ENCODE assay signal across 10 cellular contexts in the genomic region with DNA sequence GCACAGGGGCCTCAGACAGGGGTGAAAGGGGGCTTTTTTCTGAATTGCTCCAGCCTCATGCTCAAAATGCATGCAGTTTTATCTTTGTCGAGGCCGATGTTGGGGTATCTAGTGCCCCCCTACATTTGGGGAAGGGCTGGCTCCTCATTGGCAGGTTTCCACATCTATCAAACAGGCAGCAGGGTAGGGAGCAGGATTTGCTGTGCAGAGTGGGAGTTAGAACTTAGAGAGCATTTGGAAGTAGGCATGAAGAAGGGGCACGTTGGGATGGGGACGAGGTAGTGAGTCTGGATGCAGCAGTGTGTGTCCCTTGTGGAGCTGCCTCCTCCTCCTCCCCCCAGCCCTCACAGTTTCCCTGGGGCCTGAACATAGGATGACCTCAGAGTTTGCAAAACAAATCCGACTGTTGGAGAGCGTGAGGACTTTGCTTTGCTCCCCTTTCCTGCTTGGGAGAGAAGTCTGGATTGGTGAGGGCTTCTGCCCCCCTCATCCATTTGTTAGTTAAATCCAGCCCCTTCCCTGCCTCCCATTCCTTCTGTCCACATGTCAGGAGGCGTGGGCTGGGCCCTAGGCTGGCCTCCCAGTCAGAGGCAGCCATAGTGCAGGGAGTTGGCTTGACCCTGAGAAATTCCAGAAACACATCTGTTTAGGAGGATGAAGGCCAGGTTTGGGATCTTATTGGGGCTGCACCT. TPM values are rescaled to one million over a fixed set of nuclear protein-coding genes. Genes with fewer than 3 reads are reported as not detected.
DNase-seq lines count a peak whose midpoint lies in the region; ATAC-seq and TF ChIP-seq lines count a peak whose summit lies in the region.
"Had no signal": no experiment of that assay in that cellular context is flagged by ENCODE, and none has a peak within 500 bp of the region (broad histone marks: within the 10 kb centered on the region; RNA-seq: fewer than 3 reads in every experiment).

No MANE protein-coding gene starts in this region.

- DNase-seq in NCI-H2171 treated with DMSO at 0.1 percent for 48 hours (lab: John Stamatoyannopoulos, UW) (peak; percentile 55), NCI-H2171 (lab: John Stamatoyannopoulos, UW) (no peak), body of pancreas (peak in 3 of 4 donors; percentile 50 to 59 (median 50)), left lobe of liver (ENCODE audit: low spot score) (no peak), tibial nerve (ENCODE audit: low spot score in 2 of 2) (no peak), islet precursor cell (no peak)
- DNase-seq in activated T-helper 1 cell treated with anti-CD3 and anti-CD28 coated beads, Interleukin-12 subunit alpha, Interleukin-12 subunit beta, Interleukin-2, Interleukin-4 antibody, amounts not matched to agents 30 ng/mL and 10 ng/mL and 1 ng/mL, durations not matched to agents 14 hours and 24 hours and 36 hours (ENCODE audit: low spot score): no peak
- DNase-seq: activated CD4-positive, alpha-beta T cell treated with anti-CD3 and anti-CD28 coated beads for 48 hours had no signal

- ATAC-seq in body of pancreas (peak; percentile 61), left lobe of liver (peak; percentile 6), HG03196 (IDR thresholded peaks at IDR 0.05; ENCODE audit: unreplicated experiment) (no peak)

- intact Hi-C loops in body of pancreas (cut with DNase I): no loop called here
- intact Hi-C loops in activated T-helper 1 cell treated with anti-CD3 and anti-CD28 coated beads, Interleukin-12 subunit alpha, Interleukin-12 subunit beta, Interleukin-2, Interleukin-4 antibody, amounts not matched to agents 30 ng/mL and 10 ng/mL and 1 ng/mL, durations not matched to agents 14 hours and 24 hours and 36 hours (cut with micrococcal nuclease): no loop called here

- H3K9me3 ChIP-seq in body of pancreas (no peaks in the 10 kb centered on the region), tibial nerve (no peaks in the 10 kb centered on the region)

- H3K4me1 Mint-ChIP-seq in activated T-helper 1 cell treated with anti-CD3 and anti-CD28 coated beads, Interleukin-12 subunit alpha, Interleukin-12 subunit beta, Interleukin-2, Interleukin-4 antibody, amounts not matched to agents 30 ng/mL and 10 ng/mL and 1 ng/mL, durations not matched to agents 14 hours and 24 hours and 36 hours (ENCODE audit: low read depth): no peaks in the 10 kb centered on the region
- H3K4me1 Mint-ChIP-seq: central memory CD8-positive, alpha-beta T cell had no signal

- H3K36me3 ChIP-seq in body of pancreas (replicated peaks in 1 of 2; ENCODE audit: insufficient read depth in 1 of 2, low read depth in 2 of 2): no peaks in the 10 kb centered on the region
- no peaks in the 10 kb centered on the region for H3K36me3 ChIP-seq in tibial nerve

- no peak overlapping the region for H3K4me3 ChIP-seq in body of pancreas
- no peak overlapping the region for H3K4me3 ChIP-seq in tibial nerve

- peaks cover 34% of the 10 kb centered on the region for H3K4me1 ChIP-seq in body of pancreas
- peaks cover 7 to 39% (median 19%) of the 10 kb centered on the region in 4 donors for H3K4me1 ChIP-seq in tibial nerve

- peak in 1 of 2 donors; percentile 4 for TF ChIP-seq EP300 in tibial nerve (IDR thresholded peaks at IDR 0.05)

- TF ChIP-seq POLR2A in body of pancreas (IDR thresholded peaks at IDR 0.05) (no peak), tibial nerve (IDR thresholded peaks at IDR 0.05) (no peak)

- peaks cover 6% of the 10 kb centered on the region for H3K27me3 Mint-ChIP-seq in activated T-helper 1 cell treated with anti-CD3 and anti-CD28 coated beads, Interleukin-12 subunit alpha, Interleukin-12 subunit beta, Interleukin-2, Interleukin-4 antibody, amounts not matched to agents 30 ng/mL and 10 ng/mL and 1 ng/mL, durations not matched to agents 14 hours and 24 hours and 36 hours (ENCODE audit: insufficient read depth)

- H3K36me3 Mint-ChIP-seq in activated T-helper 1 cell treated with anti-CD3 and anti-CD28 coated beads, Interleukin-12 subunit alpha, Interleukin-12 subunit beta, Interleukin-2, Interleukin-4 antibody, amounts not matched to agents 30 ng/mL and 10 ng/mL and 1 ng/mL, durations not matched to agents 14 hours and 24 hours and 36 hours (ENCODE audit: low read depth): no peaks in the 10 kb centered on the region

- H3K9me3 Mint-ChIP-seq in activated T-helper 1 cell treated with anti-CD3 and anti-CD28 coated beads, Interleukin-12 subunit alpha, Interleukin-12 subunit beta, Interleukin-2, Interleukin-4 antibody, amounts not matched to agents 30 ng/mL and 10 ng/mL and 1 ng/mL, durations not matched to agents 14 hours and 24 hours and 36 hours: no peaks in the 10 kb centered on the region
- H3K9me3 Mint-ChIP-seq: central memory CD8-positive, alpha-beta T cell had no signal

- H3K27ac ChIP-seq in body of pancreas: peak overlapping the region; percentile 62 to 86 (median 78)
- H3K27ac ChIP-seq in tibial nerve: peak overlapping the region in 3 of 4 donors; percentile 60 to 82 (median 81)

- H3K27ac Mint-ChIP-seq in activated T-helper 1 cell treated with anti-CD3 and anti-CD28 coated beads, Interleukin-12 subunit alpha, Interleukin-12 subunit beta, Interleukin-2, Interleukin-4 antibody, amounts not matched to agents 30 ng/mL and 10 ng/mL and 1 ng/mL, durations not matched to agents 14 hours and 24 hours and 36 hours: no peak overlapping the region

- TF ChIP-seq CTCF in body of pancreas (IDR thresholded peaks at IDR 0.05): no peak
- no peak for TF ChIP-seq CTCF in tibial nerve (IDR thresholded peaks at IDR 0.05)

- no peaks in the 10 kb centered on the region for H3K27me3 ChIP-seq in body of pancreas
- H3K27me3 ChIP-seq in tibial nerve: no peaks in the 10 kb centered on the region

- WGBS in body of pancreas, 2 donors: 58 to 71% methylated on average over 7 of the region's 7 CpGs
- WGBS in tibial nerve, 2 donors: 28 to 34% methylated on average over 7 of the region's 7 CpGs

- no peak overlapping the region for H3K4me3 Mint-ChIP-seq in activated T-helper 1 cell treated with anti-CD3 and anti-CD28 coated beads, Interleukin-12 subunit alpha, Interleukin-12 subunit beta, Interleukin-2, Interleukin-4 antibody, amounts not matched to agents 30 ng/mL and 10 ng/mL and 1 ng/mL, durations not matched to agents 14 hours and 24 hours and 36 hours
- H3K4me3 Mint-ChIP-seq: central memory CD8-positive, alpha-beta T cell had no signal

RNA-seq across cellular contexts. Expression of a gene that starts 36.9 kb away (rescaled TPM):
- total RNA-seq in body of pancreas (not detected), left lobe of liver (not detected), tibial nerve (10 to 100 TPM; 13.8 to 26.3 (median 24.3) TPM)
- not detected in 2 replicates for total RNA-seq in activated T-helper 1 cell treated with anti-CD3 and anti-CD28 coated beads, Interleukin-12 subunit alpha, Interleukin-12 subunit beta, Interleukin-2, Interleukin-4 antibody, amounts not matched to agents 30 ng/mL and 10 ng/mL and 1 ng/mL, durations not matched to agents 14 hours and 24 hours and 36 hours

RNA-seq across cellular contexts. Expression of a gene that starts 58.7 kb away (rescaled TPM):
- total RNA-seq in body of pancreas: 10 to 100 TPM; 18.1 to 21.0 TPM
- total RNA-seq in left lobe of liver: 34.6 TPM
- 10 to 100 TPM; 35.0 to 64.5 (median 49.3) TPM for total RNA-seq in tibial nerve
- total RNA-seq in activated T-helper 1 cell treated with anti-CD3 and anti-CD28 coated beads, Interleukin-12 subunit alpha, Interleukin-12 subunit beta, Interleukin-2, Interleukin-4 antibody, amounts not matched to agents 30 ng/mL and 10 ng/mL and 1 ng/mL, durations not matched to agents 14 hours and 24 hours and 36 hours: 56.6 and 69.0 TPM in 2 replicates

Comparison
In these comparisons a context has a peak if more than half of its experiments do, and no peak if none do; other contexts are left out.
1. DNase-seq: peak in NCI-H2171 treated with DMSO at 0.1 percent for 48 hours (single experiment) and body of pancreas (3 of 4); none in NCI-H2171 (single experiment), left lobe of liver (single experiment), tibial nerve (0 of 2), activated T-helper 1 cell treated with anti-CD3 and anti-CD28 coated beads, Interleukin-12 subunit alpha, Interleukin-12 subunit beta, Interleukin-2, Interleukin-4 antibody, amounts not matched to agents 30 ng/mL and 10 ng/mL and 1 ng/mL, durations not matched to agents 14 hours and 24 hours and 36 hours (single experiment) and islet precursor cell (single experiment).
2. RNA of a gene that starts 36.9 kb away (total RNA-seq): 13.8 to 26.3 TPM in tibial nerve; not detected in left lobe of liver (single experiment), not detected in body of pancreas and not detected in activated T-helper 1 cell treated with anti-CD3 and anti-CD28 coated beads, Interleukin-12 subunit alpha, Interleukin-12 subunit beta, Interleukin-2, Interleukin-4 antibody, amounts not matched to agents 30 ng/mL and 10 ng/mL and 1 ng/mL, durations not matched to agents 14 hours and 24 hours and 36 hours; every median in the first group is over 10 times any median in the second.